ENCODE assay signal across 35 cellular contexts in genomic region chr7:123996327-123996625, GRCh38. TPM values are rescaled to one million over a fixed set of nuclear protein-coding genes. Genes with fewer than 3 reads are reported as not detected.
"Had no signal": no experiment of that assay in that cellular context is flagged by ENCODE, and none has a peak within 500 bp of the region (broad histone marks: within the 10 kb centered on the region; RNA-seq: fewer than 3 reads in every experiment).

No MANE protein-coding gene starts in this region.

- H3K27ac Mint-ChIP-seq: mesothelial cell of epicardium; naive B cell; natural killer cell; progenitor cell of endocrine pancreas; stimulated activated memory B cell treated with anti-CD40 and anti-IgM and Interleukin-4, amounts not matched to agents 10 μg/mL and 1 μg/mL and 100 μg/mL, for 72 hours had no signal

- H3K36me3 ChIP-seq: left ventricle myocardium inferior, neural progenitor cell, neutrophil, right atrium auricular region, right lobe of liver, thyroid gland, transverse colon, upper lobe of left lung, vagina had no signal

- H3K4me3 Mint-ChIP-seq: mesothelial cell of epicardium; naive B cell; natural killer cell; nephron progenitor cell; neural progenitor cell; stimulated activated memory B cell treated with anti-CD40 and anti-IgM and Interleukin-4, amounts not matched to agents 10 μg/mL and 1 μg/mL and 100 μg/mL, for 72 hours; stimulated activated naive CD8-positive, alpha-beta T cell treated with anti-CD3 and anti-CD28 coated beads, Interleukin-15, amount 100 ng/mL, for 72 hours had no signal

- H3K27ac ChIP-seq: left ventricle myocardium inferior, neural progenitor cell, neutrophil, parathyroid adenoma, right atrium auricular region, right lobe of liver, thyroid gland, transverse colon, upper lobe of left lung, vagina had no signal

- H3K9ac ChIP-seq: neural progenitor cell, parathyroid adenoma had no signal

- H3K4me2 ChIP-seq: neural progenitor cell, smooth muscle cell had no signal

- H3K36me3 Mint-ChIP-seq: mesothelial cell of epicardium; naive B cell; natural killer cell; neural progenitor cell; stimulated activated memory B cell treated with anti-CD40 and anti-IgM and Interleukin-4, amounts not matched to agents 10 μg/mL and 1 μg/mL and 100 μg/mL, for 72 hours had no signal

- H2AFZ ChIP-seq: neural progenitor cell, parathyroid adenoma had no signal

- H3K4me1 Mint-ChIP-seq: mesothelial cell of epicardium; naive B cell; natural killer cell; stimulated activated memory B cell treated with anti-CD40 and anti-IgM and Interleukin-4, amounts not matched to agents 10 μg/mL and 1 μg/mL and 100 μg/mL, for 72 hours; stimulated activated naive CD8-positive, alpha-beta T cell treated with anti-CD3 and anti-CD28 coated beads, Interleukin-15, amount 100 ng/mL, for 72 hours had no signal

- H3K4me1 ChIP-seq: parathyroid adenoma, right atrium auricular region, right lobe of liver, thyroid gland, transverse colon, upper lobe of left lung, vagina had no signal

- H3K9me3 ChIP-seq: neutrophil, right atrium auricular region, right lobe of liver, thyroid gland, transverse colon, vagina had no signal

- H3K27me3 ChIP-seq: neural progenitor cell, neutrophil, right atrium auricular region, right lobe of liver, thyroid gland, transverse colon, upper lobe of left lung, vagina had no signal

- H3K79me2 ChIP-seq: parathyroid adenoma had no signal

- ATAC-seq: natural killer cell; right lobe of liver; stimulated activated memory B cell treated with anti-CD40 and anti-IgM and Interleukin-4, amounts not matched to agents 10 μg/mL and 1 μg/mL and 100 μg/mL, for 72 hours; stimulated activated naive CD8-positive, alpha-beta T cell treated with anti-CD3 and anti-CD28 coated beads, Interleukin-15, amount 100 ng/mL, for 72 hours had no signal

- H3K4me3 ChIP-seq: left ventricle myocardium inferior, lung, neural progenitor cell, right atrium auricular region, right lobe of liver, smooth muscle cell, thyroid gland, transverse colon, upper lobe of left lung, vagina had no signal

- H3K27me3 Mint-ChIP-seq: naive B cell; progenitor cell of endocrine pancreas; stimulated activated memory B cell treated with anti-CD40 and anti-IgM and Interleukin-4, amounts not matched to agents 10 μg/mL and 1 μg/mL and 100 μg/mL, for 72 hours; stimulated activated naive CD8-positive, alpha-beta T cell treated with anti-CD3 and anti-CD28 coated beads, Interleukin-15, amount 100 ng/mL, for 72 hours had no signal

- DNase-seq: islet precursor cell; left ventricle myocardium inferior; mesendoderm; naive B cell; natural killer cell; nephron progenitor cell; occipital lobe; right lobe of liver; stimulated activated CD4-positive, alpha-beta T cell treated with anti-CD3 and anti-CD28 coated beads, Interleukin-1b, Interleukin-23, amount 100 ng/mL, for 48 hours; stimulated activated CD4-positive, alpha-beta T cell treated with anti-CD3 and anti-CD28 coated beads, Interleukin-2, amount 100 ng/mL, for 48 hours; stimulated activated CD4-positive, alpha-beta T cell treated with anti-CD3 and anti-CD28 coated beads, Interleukin-4, amount 100 ng/mL, for 4 hours; stimulated activated CD8-positive, alpha-beta memory T cell treated with anti-CD3 and anti-CD28 coated beads, Interleukin-4, amount 100 ng/mL, for 48 hours; stimulated activated naive CD4-positive, alpha-beta T cell treated with Interleukin-2 at 50 U/mL for 16 hours; stimulated activated naive CD8-positive, alpha-beta T cell treated with anti-CD3 and anti-CD28 coated beads, Interleukin-15, amount 100 ng/mL, for 72 hours; substantia nigra; thyroid gland; transverse colon; upper lobe of left lung had no signal

RNA-seq across cellular contexts. Expression of gene TMEM229A, which starts 36.6 kb away (rescaled TPM):
- total RNA-seq: kidney epithelial cell, left ventricle myocardium inferior, lower leg skin, mononuclear cell, natural killer cell, osteocyte, progenitor cell of endocrine pancreas, pulmonary artery endothelial cell, renal cortical epithelial cell, right lobe of liver, skeletal muscle tissue, smooth muscle cell, vagina had no signal
- polyA plus RNA-seq: lung, smooth muscle cell had no signal
